ENCODE assay signal across 28 cellular contexts in the genomic region with DNA sequence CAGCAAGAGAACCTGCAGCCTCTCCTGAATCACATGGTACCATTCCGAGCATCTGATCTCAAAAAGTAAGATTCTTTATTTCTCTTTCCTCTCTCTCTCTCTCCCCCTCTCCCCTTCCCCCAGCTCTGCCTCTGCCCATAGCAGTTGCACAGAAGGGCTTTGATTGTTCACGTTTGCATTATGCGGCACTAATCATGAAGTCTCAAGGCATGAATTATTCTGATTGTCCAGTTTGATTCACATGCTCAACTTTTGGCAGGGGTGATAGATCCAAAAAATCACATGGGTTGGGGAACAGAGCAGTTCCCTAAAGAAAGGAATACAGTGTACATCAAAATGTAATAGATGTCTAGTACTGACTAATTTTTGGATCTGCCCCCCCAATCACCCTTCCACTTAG.
"Had no signal": no experiment of that assay in that cellular context is flagged by ENCODE, and none has a peak within 500 bp of the region (broad histone marks: within the 10 kb centered on the region; RNA-seq: fewer than 3 reads in every experiment).

No MANE protein-coding gene starts in this region.

- H3K27ac ChIP-seq: epithelial cell of prostate, gastroesophageal sphincter, heart right ventricle, left ventricle myocardium inferior, lower lobe of right lung, neutrophil, pancreas, right atrium auricular region, stomach, testis, tibial artery, upper lobe of left lung, uterus had no signal

- H3K4me3 ChIP-seq: gastroesophageal sphincter, heart right ventricle, left ventricle myocardium inferior, lower lobe of right lung, mucosa of descending colon, pancreas, right atrium auricular region, smooth muscle cell, stomach, testis, tibial artery, upper lobe of left lung, uterus had no signal

- H3K4me1 ChIP-seq: gastroesophageal sphincter, heart right ventricle, left ventricle myocardium inferior, lower lobe of right lung, pancreas, right atrium auricular region, stomach, testis, tibial artery, upper lobe of left lung, uterus had no signal

- H3K36me3 ChIP-seq: gastroesophageal sphincter, heart right ventricle, left ventricle myocardium inferior, lower lobe of right lung, neutrophil, pancreas, right atrium auricular region, stomach, tibial artery, upper lobe of left lung, uterus had no signal

- DNase-seq: cerebellar nuclear complex; cortex of kidney; foreskin fibroblast; glutamatergic neuron; heart right ventricle; islet precursor cell; kidney glomerular epithelial cell; left colon; left ventricle myocardium inferior; lower lobe of right lung; mucosa of descending colon; naive B cell; pancreas; stimulated activated CD4-positive, alpha-beta T cell treated with anti-CD3 and anti-CD28 coated beads, Interleukin-12 subunit alpha, Interleukin-12 subunit beta, amount 100 ng/mL, for 4 hours; stimulated activated CD4-positive, alpha-beta T cell treated with anti-CD3 and anti-CD28 coated beads, Interleukin-1b, Interleukin-23, amount 100 ng/mL, for 48 hours; stimulated activated CD4-positive, alpha-beta T cell treated with anti-CD3 and anti-CD28 coated beads, Interleukin-4, amount 100 ng/mL, for 1 hour; stimulated activated CD8-positive, alpha-beta memory T cell treated with anti-CD3 and anti-CD28 coated beads, Interleukin-4, amount 100 ng/mL, for 48 hours; stimulated activated naive CD4-positive, alpha-beta T cell; stomach; testis; tibial artery; upper lobe of left lung; uterus had no signal

- H3K27me3 ChIP-seq: gastroesophageal sphincter, heart right ventricle, neutrophil, pancreas, right atrium auricular region, stomach, testis, tibial artery, upper lobe of left lung, uterus had no signal

- H3K9me3 ChIP-seq: gastroesophageal sphincter, heart right ventricle, left ventricle myocardium inferior, lower lobe of right lung, mucosa of descending colon, neutrophil, pancreas, right atrium auricular region, stomach, testis, tibial artery, upper lobe of left lung, uterus had no signal
